In the genomic region with DNA sequence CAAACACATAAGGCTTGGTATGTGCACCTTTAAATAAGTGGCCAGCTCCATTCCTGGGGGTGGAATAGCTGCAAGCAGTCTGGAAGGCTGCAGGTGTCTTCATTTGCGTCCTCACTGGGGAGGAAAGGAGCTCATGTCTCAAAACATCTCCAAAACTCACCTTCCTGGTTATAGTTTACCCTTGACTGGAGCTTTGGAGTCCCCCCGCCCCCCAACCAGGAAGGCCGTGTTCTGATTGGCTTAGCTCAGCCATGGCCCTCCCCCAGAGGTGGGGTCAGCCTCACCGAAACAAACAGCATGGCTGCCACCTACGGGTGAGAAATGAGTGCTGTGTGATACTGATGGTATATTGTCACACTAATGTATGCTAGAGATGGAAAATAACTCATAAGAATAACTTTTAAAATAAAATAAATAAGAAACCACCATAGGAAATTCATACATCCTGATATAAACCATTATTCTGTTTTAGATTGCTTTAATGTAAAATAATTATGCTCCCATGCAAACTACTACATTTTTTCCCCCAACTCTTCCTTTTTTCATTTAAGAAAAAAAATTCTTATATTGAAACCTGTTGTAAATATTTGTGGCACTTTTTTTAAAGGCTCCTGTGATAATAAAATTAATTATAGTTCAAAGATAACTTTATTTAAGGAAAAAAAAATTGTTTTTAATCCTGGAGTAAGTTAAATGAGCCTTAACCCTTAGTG, we compare ENCODE assay signal across 8 cellular contexts.
DNase-seq lines count a peak whose midpoint lies in the region; ATAC-seq and TF ChIP-seq lines count a peak whose summit lies in the region.

No MANE protein-coding gene starts in this region.

- no peaks in the 10 kb centered on the region for H3K9me3 Mint-ChIP-seq in activated CD8-positive, alpha-beta memory T cell treated with anti-CD3 and anti-CD28 coated beads, Interleukin-2, amount 10 ng/mL, durations not matched to agents 7 days and 5 days (ENCODE audit: low read depth)
- H3K9me3 Mint-ChIP-seq in nephron: no peaks in the 10 kb centered on the region

- H3K27ac ChIP-seq in SJCRH30: no peak overlapping the region

- peak; percentile 77 for ATAC-seq in activated CD8-positive, alpha-beta memory T cell treated with anti-CD3 and anti-CD28 coated beads, Interleukin-2, amount 10 ng/mL, durations not matched to agents 7 days and 5 days
- peak; percentile 98 for ATAC-seq in GM21786 (IDR thresholded peaks at IDR 0.05; ENCODE audit: unreplicated experiment)

- no peak overlapping the region for H3K27ac Mint-ChIP-seq in activated CD8-positive, alpha-beta memory T cell treated with anti-CD3 and anti-CD28 coated beads, Interleukin-2, amount 10 ng/mL, durations not matched to agents 7 days and 5 days
- H3K27ac Mint-ChIP-seq in nephron: no peak overlapping the region

- H3K4me3 ChIP-seq in SJCRH30: no peak overlapping the region

- no peaks in the 10 kb centered on the region for H3K4me1 ChIP-seq in SJCRH30

- no peaks in the 10 kb centered on the region for H3K4me1 Mint-ChIP-seq in activated CD8-positive, alpha-beta memory T cell treated with anti-CD3 and anti-CD28 coated beads, Interleukin-2, amount 10 ng/mL, durations not matched to agents 7 days and 5 days
- no peaks in the 10 kb centered on the region for H3K4me1 Mint-ChIP-seq in nephron

- CTCF ChIA-PET in activated CD8-positive, alpha-beta memory T cell treated with anti-CD3 and anti-CD28 coated beads, Interleukin-2, amount 10 ng/mL, durations not matched to agents 7 days and 5 days (lab: Charles Lee): interaction anchor here (0.9 kb wide), 2 partner anchors 18 to 124 kb away, joined by 3 read pairs; no protein-coding TSS in a partner anchor

- peak; percentile 38 to 53 (median 41) for TF ChIP-seq CTCF in nephron (IDR thresholded peaks at IDR 0.05; ENCODE audit: unreplicated experiment in 3 of 3)

- H3K27me3 Mint-ChIP-seq in activated CD8-positive, alpha-beta memory T cell treated with anti-CD3 and anti-CD28 coated beads, Interleukin-2, amount 10 ng/mL, durations not matched to agents 7 days and 5 days: no peaks in the 10 kb centered on the region
- no peaks in the 10 kb centered on the region for H3K27me3 Mint-ChIP-seq in nephron (ENCODE audit: low read depth)

- peak; percentile 51 for DNase-seq in activated CD8-positive, alpha-beta memory T cell treated with anti-CD3 and anti-CD28 coated beads, Interleukin-2, amount 10 ng/mL, durations not matched to agents 7 days and 5 days
- no peak for DNase-seq in activated CD8-positive, alpha-beta memory T cell treated with anti-CD3 and anti-CD28 coated beads for 24 hours
- peak; percentile 68 for DNase-seq in HuH-7 (ENCODE audit: low spot score)
- DNase-seq in SJCRH30: peak; percentile 81 to 85
- peak; percentile 71 for DNase-seq in ecto neural progenitor cell (ENCODE audit: low spot score)
- DNase-seq in dedifferentiated amniotic fluid mesenchymal stem cell (ENCODE audit: extremely low spot score): no peak

- no peaks in the 10 kb centered on the region for H3K36me3 ChIP-seq in SJCRH30

- no peak overlapping the region for H3K4me3 Mint-ChIP-seq in activated CD8-positive, alpha-beta memory T cell treated with anti-CD3 and anti-CD28 coated beads, Interleukin-2, amount 10 ng/mL, durations not matched to agents 7 days and 5 days
- no peak overlapping the region for H3K4me3 Mint-ChIP-seq in nephron

- no peaks in the 10 kb centered on the region for H3K27me3 ChIP-seq in SJCRH30

- H3K36me3 Mint-ChIP-seq in activated CD8-positive, alpha-beta memory T cell treated with anti-CD3 and anti-CD28 coated beads, Interleukin-2, amount 10 ng/mL, durations not matched to agents 7 days and 5 days: no peaks in the 10 kb centered on the region
- H3K36me3 Mint-ChIP-seq in nephron (ENCODE audit: low read depth): no peaks in the 10 kb centered on the region

- H3K9me3 ChIP-seq in SJCRH30 (replicated peaks): no peaks in the 10 kb centered on the region

Comparison
In these comparisons a context has a peak if more than half of its experiments do, and no peak if none do; other contexts are left out.
1. DNase-seq: peak in activated CD8-positive, alpha-beta memory T cell treated with anti-CD3 and anti-CD28 coated beads, Interleukin-2, amount 10 ng/mL, durations not matched to agents 7 days and 5 days (single experiment), HuH-7 (single experiment), SJCRH30 (2 of 2) and ecto neural progenitor cell (single experiment); none in activated CD8-positive, alpha-beta memory T cell treated with anti-CD3 and anti-CD28 coated beads for 24 hours (single experiment) and dedifferentiated amniotic fluid mesenchymal stem cell (single experiment).